In the genomic region with DNA sequence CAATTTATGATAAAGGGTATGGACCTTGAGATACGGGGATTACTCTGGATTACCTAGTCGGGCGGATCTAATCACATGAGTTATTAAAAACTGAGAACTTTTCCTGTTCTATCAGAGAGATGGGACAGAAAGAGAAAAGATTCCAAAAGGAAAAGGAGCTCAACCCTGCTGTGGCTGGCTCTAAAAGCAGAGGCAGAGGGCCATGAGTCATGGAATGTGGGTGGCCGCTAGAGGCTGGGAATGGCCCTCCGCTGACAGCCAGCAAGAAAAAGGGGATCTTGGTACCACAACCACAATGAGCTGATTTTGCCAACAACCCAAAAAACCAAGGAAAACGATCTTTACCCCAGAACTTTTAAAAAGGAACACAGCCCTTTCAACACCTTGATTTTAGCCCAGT, we compare ENCODE assay signal across 22 cellular contexts.
DNase-seq lines count a peak whose midpoint lies in the region; FAIRE-seq and TF ChIP-seq lines count a peak whose summit lies in the region.
"Had no signal": no experiment of that assay in that cellular context is flagged by ENCODE, and none has a peak within 500 bp of the region (broad histone marks: within the 10 kb centered on the region; RNA-seq: fewer than 3 reads in every experiment).

No MANE protein-coding gene starts in this region.

- H3K4me3 Mint-ChIP-seq in MCF 10A (ENCODE audit: unreplicated experiment), result no peak overlapping the region
- H3K4me3 Mint-ChIP-seq: activated naive CD8-positive, alpha-beta T cell; CD4-positive, CD25-positive, alpha-beta regulatory T cell; stimulated activated effector memory CD8-positive, alpha-beta T cell treated with anti-CD3 and anti-CD28 coated beads, Interleukin-12 subunit alpha, Interleukin-12 subunit beta, amount 100 ng/mL, for 72 hours; T-helper 2 cell treated with Interferon-gamma antibody and Interleukin-4, amounts not matched to agents 5 μg/mL and 100 μg/mL, for 36 hours; type B pancreatic cell had no signal

- intact Hi-C loops in MCF 10A (cut with micrococcal nuclease) (no loop called here), breast epithelium (cut with DNase I; ENCODE audit: low total_unique reads) (no loop called here)

- BruUV-seq in MCF 10A (replicated peaks; lab: Mats Ljungman, UMichigan), result no TSS peak

- no peaks in the 10 kb centered on the region for H3K9me3 ChIP-seq in breast epithelium
- H3K9me3 ChIP-seq in SJSA1 (replicated peaks), result no peaks in the 10 kb centered on the region
- no peaks in the 10 kb centered on the region for H3K9me3 ChIP-seq in small intestine (ENCODE audit: control insufficient read depth, low read depth)
- H3K9me3 ChIP-seq: sigmoid colon had no signal

- WGBS in small intestine, 3 donors, result 48 to 70% (median 56%) methylated on average over 6 of the region's 6 CpGs

- TF ChIP-seq POLR2A in breast epithelium (IDR thresholded peaks at IDR 0.05), result no peak

- FAIRE-seq in small intestine (lab: Jason Lieb, UNC), result no peak
- FAIRE-seq: colon, HTR-8/SVneo, keratinocyte had no signal

- POLR2A ChIA-PET in MCF 10A (lab: Yijun Ruan, JAX), result no interaction called here

- H3K27me3 ChIP-seq in breast epithelium (no peaks in the 10 kb centered on the region), SJSA1 (replicated peaks) (no peaks in the 10 kb centered on the region), small intestine (ENCODE audit: control insufficient read depth in 2 of 2, insufficient read depth in 2 of 2, low read length in 2 of 2) (no peaks in the 10 kb centered on the region)
- H3K27me3 ChIP-seq: sigmoid colon had no signal

- CTCF ChIA-PET in MCF 10A (lab: Yijun Ruan, JAX), result no interaction called here

- TF ChIP-seq CTCF in MCF 10A (IDR thresholded peaks at IDR 0.05; ENCODE audit: unreplicated experiment) (no peak), breast epithelium (IDR thresholded peaks at IDR 0.05) (no peak), epithelial cell of esophagus (IDR thresholded peaks at IDR 0.05; ENCODE audit: insufficient read depth, low read depth, low read length, missing control alignments) (no peak)

- H3K27me3 Mint-ChIP-seq in MCF 10A (ENCODE audit: insufficient read depth, unreplicated experiment), result no peaks in the 10 kb centered on the region
- H3K27me3 Mint-ChIP-seq: activated naive CD8-positive, alpha-beta T cell; CD4-positive, CD25-positive, alpha-beta regulatory T cell; type B pancreatic cell had no signal

- no peaks in the 10 kb centered on the region for H3K9me3 Mint-ChIP-seq in MCF 10A (ENCODE audit: unreplicated experiment)
- H3K9me3 Mint-ChIP-seq: T-helper 2 cell treated with Interferon-gamma antibody and Interleukin-4, amounts not matched to agents 5 μg/mL and 100 μg/mL, for 36 hours; type B pancreatic cell had no signal

- H3K4me1 ChIP-seq in breast epithelium, result peaks cover 0 to 3% of the 10 kb centered on the region in 2 donors
- peaks cover 34% of the 10 kb centered on the region for H3K4me1 ChIP-seq in SJSA1 (replicated peaks)
- no peaks in the 10 kb centered on the region for H3K4me1 ChIP-seq in small intestine (ENCODE audit: control insufficient read depth in 2 of 2, insufficient read depth in 1 of 2, low read depth in 1 of 2, low read length in 1 of 2)

- DNase-seq in MCF 10A (ENCODE audit: unreplicated experiment) (peak; percentile 35), breast epithelium (ENCODE audit: low spot score in 2 of 2) (no peak), SJSA1 (ENCODE audit: low read depth in 1 of 2, low spot score in 2 of 2) (peak; percentile 52 to 62), epithelial cell of esophagus (ENCODE audit: low read depth) (peak; percentile 6), small intestine (peak; percentile 14), NCI-H2081 treated with DMSO at 0.1 percent for 48 hours (lab: John Stamatoyannopoulos, UW) (no peak), activated T-cell treated with anti-CD3 and anti-CD28 coated beads for 4 hours (no peak)
- no peak for DNase-seq in stimulated activated naive CD4-positive, alpha-beta T cell treated with Interleukin-2 at 50 U/mL for 16 hours (lab: John Stamatoyannopoulos, UW)
- DNase-seq: 8988T; activated T-cell treated with anti-CD3 and anti-CD28 coated beads, Interleukin-2, amount 50 U/mL, for 1 hour; CD4-positive, CD25-positive, alpha-beta regulatory T cell; head of caudate nucleus; NCI-H2171; nucleus accumbens; sigmoid colon had no signal

- no peak overlapping the region for H3K27ac ChIP-seq in breast epithelium
- H3K27ac ChIP-seq in SJSA1, result 0 out of 2 replicates have a peak overlapping the region, but pooled peaks have one; percentile 22
- no peak overlapping the region for H3K27ac ChIP-seq in small intestine (ENCODE audit: low read depth in 1 of 2, low read length in 1 of 2)
- H3K27ac ChIP-seq: sigmoid colon had no signal

- H3K36me3 Mint-ChIP-seq in MCF 10A (ENCODE audit: insufficient read depth, unreplicated experiment), result no peaks in the 10 kb centered on the region
- H3K36me3 Mint-ChIP-seq: activated naive CD8-positive, alpha-beta T cell; CD4-positive, CD25-positive, alpha-beta regulatory T cell; stimulated activated effector memory CD8-positive, alpha-beta T cell treated with anti-CD3 and anti-CD28 coated beads, Interleukin-12 subunit alpha, Interleukin-12 subunit beta, amount 100 ng/mL, for 72 hours; type B pancreatic cell had no signal

- H3K27ac Mint-ChIP-seq in MCF 10A (ENCODE audit: low read depth, unreplicated experiment), result no peak overlapping the region
- H3K27ac Mint-ChIP-seq: activated naive CD8-positive, alpha-beta T cell; CD4-positive, CD25-positive, alpha-beta regulatory T cell; stimulated activated effector memory CD8-positive, alpha-beta T cell treated with anti-CD3 and anti-CD28 coated beads, Interleukin-12 subunit alpha, Interleukin-12 subunit beta, amount 100 ng/mL, for 72 hours; T-helper 2 cell treated with Interferon-gamma antibody and Interleukin-4, amounts not matched to agents 5 μg/mL and 100 μg/mL, for 36 hours; type B pancreatic cell had no signal

- peaks cover 18% of the 10 kb centered on the region for H3K4me1 Mint-ChIP-seq in MCF 10A (ENCODE audit: insufficient read depth, unreplicated experiment)
- H3K4me1 Mint-ChIP-seq: CD4-positive, CD25-positive, alpha-beta regulatory T cell; stimulated activated effector memory CD8-positive, alpha-beta T cell treated with anti-CD3 and anti-CD28 coated beads, Interleukin-12 subunit alpha, Interleukin-12 subunit beta, amount 100 ng/mL, for 72 hours had no signal

- H3K36me3 ChIP-seq in breast epithelium (no peaks in the 10 kb centered on the region), SJSA1 (no peaks in the 10 kb centered on the region), small intestine (ENCODE audit: control insufficient read depth in 2 of 2, insufficient read depth in 2 of 2, low read length in 2 of 2) (no peaks in the 10 kb centered on the region)
- H3K36me3 ChIP-seq: sigmoid colon had no signal

- H3K4me3 ChIP-seq in breast epithelium (no peak overlapping the region), SJSA1 (no peak overlapping the region), epithelial cell of esophagus (ENCODE audit: low read length) (no peak overlapping the region), small intestine (ENCODE audit: low read depth in 1 of 2, low read length in 2 of 2) (no peak overlapping the region)
- H3K4me3 ChIP-seq: sigmoid colon had no signal

Comparison
In these comparisons a context has a peak if more than half of its experiments do, and no peak if none do; other contexts are left out.
1. DNase-seq: peak in MCF 10A (single experiment), SJSA1 (2 of 2), epithelial cell of esophagus (single experiment) and small intestine (single experiment); none in breast epithelium (0 of 2), stimulated activated naive CD4-positive, alpha-beta T cell treated with Interleukin-2 at 50 U/mL for 16 hours (single experiment), NCI-H2081 treated with DMSO at 0.1 percent for 48 hours (single experiment) and activated T-cell treated with anti-CD3 and anti-CD28 coated beads for 4 hours (single experiment).